ENCODE assay signal across 25 cellular contexts in the genomic region with DNA sequence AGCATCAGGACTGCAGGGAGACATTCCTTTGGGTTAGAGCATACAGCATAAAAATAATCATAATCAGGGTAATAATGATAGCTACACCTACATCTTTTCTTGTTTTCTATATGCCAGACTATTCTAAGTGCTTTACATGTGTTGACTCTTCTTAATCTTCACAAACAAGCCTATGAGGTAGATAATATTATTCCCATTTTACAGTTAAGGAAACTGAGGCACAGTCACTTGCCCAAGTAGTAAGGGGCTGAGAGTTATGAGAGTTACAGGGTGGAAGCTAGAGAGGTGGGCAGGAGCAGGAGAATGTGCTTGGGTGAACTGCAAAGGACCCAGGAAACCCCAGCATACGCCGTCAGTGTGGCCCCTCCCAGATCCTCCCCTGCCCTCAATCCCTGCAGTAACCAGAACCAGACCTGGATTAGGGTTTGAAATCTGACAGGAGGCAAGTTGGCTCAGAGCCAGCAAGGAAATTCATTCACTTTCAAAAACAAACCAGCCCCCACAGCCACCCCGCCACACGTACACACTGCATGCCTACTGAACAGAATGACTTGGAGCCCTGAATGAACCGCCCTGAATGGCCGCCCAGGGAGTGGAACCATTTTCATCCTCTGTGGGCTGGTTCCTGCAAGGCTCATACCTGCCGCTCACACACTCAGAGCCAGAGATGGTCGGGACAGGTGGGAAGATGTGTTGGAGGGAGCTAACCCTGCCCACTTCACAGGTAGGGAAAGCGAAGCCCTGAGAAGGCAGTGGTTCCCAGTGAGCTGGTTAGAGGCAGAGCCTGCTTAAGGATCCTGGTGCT.
DNase-seq lines count a peak whose midpoint lies in the region; ATAC-seq and TF ChIP-seq lines count a peak whose summit lies in the region.
"Had no signal": no experiment of that assay in that cellular context is flagged by ENCODE, and none has a peak within 500 bp of the region (broad histone marks: within the 10 kb centered on the region; RNA-seq: fewer than 3 reads in every experiment).

No MANE protein-coding gene starts in this region.

- no peak overlapping the region for H3K27ac Mint-ChIP-seq in MCF 10A (ENCODE audit: low read depth, unreplicated experiment)
- H3K27ac Mint-ChIP-seq: activated CD8-positive, alpha-beta T cell treated with anti-CD3 and anti-CD28 coated beads for 36 hours; activated naive CD4-positive, alpha-beta T cell treated with anti-CD3 and anti-CD28 coated beads for 36 hours; CD4-positive, CD25-positive, alpha-beta regulatory T cell; HFFc6; mesothelial cell of epicardium had no signal

- no TSS peak for BruUV-seq in MCF 10A (replicated peaks; lab: Mats Ljungman, UMichigan)

- peak; percentile 54 for DNase-seq in cardiac septum (ENCODE audit: low spot score)
- DNase-seq in left cardiac atrium: no peak
- DNase-seq in NCI-H2029 treated with DMSO at 0.1 percent for 48 hours (lab: John Stamatoyannopoulos, UW): peak; percentile 40
- no peak for DNase-seq in foreskin keratinocyte
- DNase-seq in activated gamma-delta T cell treated with Interleukin-2 at 50 U/mL for 16 hours: no peak
- no peak for DNase-seq in MCF 10A (ENCODE audit: unreplicated experiment)
- no peak for DNase-seq in NK-92 treated with Interleukin-12 subunit alpha and Interleukin-12 subunit beta, amount 100 ng/mL, for 24 hours (lab: John Stamatoyannopoulos, UW)
- DNase-seq in Ammon's horn (ENCODE audit: low spot score): no peak
- DNase-seq: activated CD8-positive, alpha-beta T cell treated with anti-CD3 and anti-CD28 coated beads for 36 hours; activated naive CD4-positive, alpha-beta T cell treated with anti-CD3 and anti-CD28 coated beads for 36 hours; amygdala; CD4-positive, CD25-positive, alpha-beta regulatory T cell; DND-41; HFFc6; left lung; NCI-H1092; NCI-H774; OCI-M1; posterior cingulate gyrus; Right ventricle myocardium superior; sigmoid colon; upper lobe of left lung had no signal

- H3K4me1 ChIP-seq in foreskin keratinocyte: peaks cover 11% of the 10 kb centered on the region

- intact Hi-C loops in cardiac septum (cut with DNase I): no loop called here
- intact Hi-C loops in left cardiac atrium (cut with DNase I): no loop called here
- intact Hi-C loops in MCF 10A (cut with micrococcal nuclease): no loop called here

- ATAC-seq in left cardiac atrium (no peak), foreskin keratinocyte (peak; percentile 35)
- ATAC-seq: activated CD4-positive, CD25-positive, alpha-beta regulatory T cell treated with anti-CD3 and anti-CD28 coated beads, Interleukin-2, amount 50 U/mL, for 24 hours; activated CD8-positive, alpha-beta T cell treated with anti-CD3 and anti-CD28 coated beads for 36 hours; left lung had no signal

- no peak overlapping the region for H3K27ac ChIP-seq in foreskin keratinocyte
- H3K27ac ChIP-seq: left lung, sigmoid colon, upper lobe of left lung had no signal

- no peak for TF ChIP-seq CTCF in foreskin keratinocyte (conservative IDR thresholded peaks at IDR 0.05)
- TF ChIP-seq CTCF in MCF 10A (IDR thresholded peaks at IDR 0.05; ENCODE audit: unreplicated experiment): no peak

- POLR2A ChIA-PET in MCF 10A (lab: Yijun Ruan, JAX): no interaction called here

- H3K27me3 Mint-ChIP-seq in MCF 10A (ENCODE audit: insufficient read depth, unreplicated experiment): no peaks in the 10 kb centered on the region
- H3K27me3 Mint-ChIP-seq: CD4-positive, CD25-positive, alpha-beta regulatory T cell had no signal

- no peaks in the 10 kb centered on the region for H3K27me3 ChIP-seq in foreskin keratinocyte
- H3K27me3 ChIP-seq: left lung, sigmoid colon, upper lobe of left lung had no signal

- CTCF ChIA-PET in MCF 10A (lab: Yijun Ruan, JAX): interaction anchor here (0.6 to 2.0 kb wide), 4 partner anchors 18 to 225 kb away, joined by 3 to 6 read pairs (median 4); no protein-coding TSS in a partner anchor

- no peak overlapping the region for H3K4me3 Mint-ChIP-seq in MCF 10A (ENCODE audit: unreplicated experiment)
- H3K4me3 Mint-ChIP-seq: activated CD8-positive, alpha-beta T cell treated with anti-CD3 and anti-CD28 coated beads for 36 hours; activated naive CD4-positive, alpha-beta T cell treated with anti-CD3 and anti-CD28 coated beads for 36 hours; CD4-positive, CD25-positive, alpha-beta regulatory T cell; HFFc6; mesothelial cell of epicardium; neural crest cell had no signal

- H3K36me3 Mint-ChIP-seq in MCF 10A (ENCODE audit: insufficient read depth, unreplicated experiment): no peaks in the 10 kb centered on the region
- H3K36me3 Mint-ChIP-seq: CD4-positive, CD25-positive, alpha-beta regulatory T cell; mesothelial cell of epicardium had no signal

- H3K4me1 Mint-ChIP-seq in MCF 10A (ENCODE audit: insufficient read depth, unreplicated experiment): peaks cover 5% of the 10 kb centered on the region
- H3K4me1 Mint-ChIP-seq: CD4-positive, CD25-positive, alpha-beta regulatory T cell had no signal

- H3K9me3 Mint-ChIP-seq in MCF 10A (ENCODE audit: unreplicated experiment): no peaks in the 10 kb centered on the region
- H3K9me3 Mint-ChIP-seq: activated CD8-positive, alpha-beta T cell treated with anti-CD3 and anti-CD28 coated beads for 36 hours; activated naive CD4-positive, alpha-beta T cell treated with anti-CD3 and anti-CD28 coated beads for 36 hours; neural crest cell had no signal

Comparison
In these comparisons a context has a peak if more than half of its experiments do, and no peak if none do; other contexts are left out.
1. DNase-seq: peak in cardiac septum (single experiment) and NCI-H2029 treated with DMSO at 0.1 percent for 48 hours (single experiment); none in left cardiac atrium (single experiment), foreskin keratinocyte (0 of 2), activated gamma-delta T cell treated with Interleukin-2 at 50 U/mL for 16 hours (single experiment), MCF 10A (single experiment), NK-92 treated with Interleukin-12 subunit alpha and Interleukin-12 subunit beta, amount 100 ng/mL, for 24 hours (single experiment) and Ammon's horn (single experiment).